ENCODE assay signal across 11 cellular contexts in the genomic region with DNA sequence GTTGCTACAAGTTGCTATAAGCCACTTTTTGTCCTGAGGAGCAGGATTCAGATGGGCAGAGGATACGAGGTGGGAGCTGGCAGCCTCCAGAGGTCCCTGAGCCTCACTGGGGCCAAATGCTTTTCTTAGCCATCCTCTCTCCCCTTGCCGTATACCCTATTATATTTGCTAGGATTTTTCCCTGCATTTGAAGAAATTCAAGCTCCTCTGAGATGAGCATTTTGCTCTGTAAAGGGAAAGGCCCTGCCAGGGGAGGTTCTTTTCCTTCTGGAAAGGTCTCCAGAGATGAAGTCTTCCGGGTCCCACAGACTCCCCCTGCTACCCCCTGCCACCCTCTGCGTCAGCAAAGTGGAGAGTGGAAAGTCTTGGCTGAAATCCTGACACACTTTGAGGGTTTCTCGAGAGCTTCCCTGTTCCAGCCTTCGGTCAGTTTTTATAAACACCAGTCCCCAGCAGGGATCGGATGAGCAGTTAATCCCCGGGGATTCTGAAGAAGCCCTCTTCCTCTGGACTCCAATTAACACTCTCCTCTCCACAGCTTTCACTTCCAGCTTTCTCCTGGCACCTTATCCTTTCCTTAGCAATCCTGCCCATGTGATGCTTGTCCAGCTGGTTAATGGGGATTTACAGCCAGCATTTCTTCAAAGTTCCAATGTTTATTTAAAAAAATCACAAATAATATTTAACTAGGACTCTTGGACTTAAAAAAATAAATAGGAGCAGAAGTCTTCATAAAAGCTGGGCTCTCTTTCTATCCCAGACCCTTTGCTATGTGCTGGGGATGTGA. TPM values are rescaled to one million over a fixed set of nuclear protein-coding genes. Genes with fewer than 3 reads are reported as not detected.
A peak's percentile ranks its signal among the peaks of the same experiment; 100 is the strongest.
DNase-seq lines count a peak whose midpoint lies in the region; FAIRE-seq and TF ChIP-seq lines count a peak whose summit lies in the region.
"Had no signal": no experiment of that assay in that cellular context is flagged by ENCODE, and none has a peak within 500 bp of the region (broad histone marks: within the 10 kb centered on the region; RNA-seq: fewer than 3 reads in every experiment).

No MANE protein-coding gene starts in this region.

- no peaks in the 10 kb centered on the region for H3K36me3 ChIP-seq in skeletal muscle satellite cell (ENCODE audit: insufficient read depth, low read length)

- TF ChIP-seq CTCF in MCF 10A (IDR thresholded peaks at IDR 0.05; ENCODE audit: unreplicated experiment) (no peak), D721Med (IDR thresholded peaks at IDR 0.05; ENCODE audit: insufficient read depth, missing control alignments) (no peak)

- peak overlapping the region; percentile 77 for H3K27ac Mint-ChIP-seq in MCF 10A (ENCODE audit: low read depth, unreplicated experiment)
- no peak overlapping the region for H3K27ac Mint-ChIP-seq in activated naive CD4-positive, alpha-beta T cell treated with anti-CD3 and anti-CD28 coated beads, Interleukin-2, amount 10 ng/mL, durations not matched to agents 7 days and 5 days

- POLR2A ChIA-PET in MCF 10A (lab: Yijun Ruan, JAX): interaction anchor here (0.7 to 2.2 kb wide), 7 partner anchors 9 to 617 kb away, joined by 3 to 14 read pairs (median 4); no protein-coding TSS in a partner anchor

- FAIRE-seq in D721Med (lab: Jason Lieb, UNC): no peak
- no peak for FAIRE-seq in urothelium cell line (lab: Jason Lieb, UNC)

- BruUV-seq in MCF 10A (replicated peaks; lab: Mats Ljungman, UMichigan): no TSS peak

- CTCF ChIA-PET in MCF 10A (lab: Yijun Ruan, JAX): interaction anchor here (0.6 to 5.2 kb wide), 8 partner anchors 10 to 105 kb away, joined by 3 to 30 read pairs (median 5); no protein-coding TSS in a partner anchor
- CTCF ChIA-PET in activated naive CD4-positive, alpha-beta T cell treated with anti-CD3 and anti-CD28 coated beads, Interleukin-2, amount 10 ng/mL, durations not matched to agents 7 days and 5 days (lab: Charles Lee): interaction anchor here (0.7 to 1.4 kb wide), 5 partner anchors 15 to 124 kb away, joined by 3 read pairs; no protein-coding TSS in a partner anchor

- H3K9ac ChIP-seq in skeletal muscle satellite cell (ENCODE audit: low read depth, low read length): peak overlapping the region; percentile 3

- H3K4me1 ChIP-seq in skeletal muscle satellite cell (ENCODE audit: control insufficient read depth, insufficient read depth, low read length): peaks cover 50% of the 10 kb centered on the region

- H3K27me3 ChIP-seq in layer of hippocampus (ENCODE audit: control insufficient read depth, insufficient read depth, low read length) (no peaks in the 10 kb centered on the region), skeletal muscle satellite cell (ENCODE audit: control insufficient read depth, insufficient read depth, low read length) (no peaks in the 10 kb centered on the region)

- no peaks in the 10 kb centered on the region for H3K27me3 Mint-ChIP-seq in MCF 10A (ENCODE audit: insufficient read depth, unreplicated experiment)
- H3K27me3 Mint-ChIP-seq in activated naive CD4-positive, alpha-beta T cell treated with anti-CD3 and anti-CD28 coated beads, Interleukin-2, amount 10 ng/mL, durations not matched to agents 7 days and 5 days: peaks cover 3% of the 10 kb centered on the region

- H3K9me3 Mint-ChIP-seq in MCF 10A (ENCODE audit: unreplicated experiment): no peaks in the 10 kb centered on the region
- no peaks in the 10 kb centered on the region for H3K9me3 Mint-ChIP-seq in activated naive CD4-positive, alpha-beta T cell treated with anti-CD3 and anti-CD28 coated beads, Interleukin-2, amount 10 ng/mL, durations not matched to agents 7 days and 5 days
- H3K9me3 Mint-ChIP-seq: neural crest cell had no signal

- in situ Hi-C loops in Caki2 (cut with HindIII; ENCODE audit: low pct_unique_long_range_greater_than_20kb, low sequenced_read_pairs): no loop called here

- peak overlapping the region; percentile 40 for H3K27ac ChIP-seq in layer of hippocampus (ENCODE audit: low read depth, low read length)

- no peak overlapping the region for H3K4me3 Mint-ChIP-seq in MCF 10A (ENCODE audit: unreplicated experiment)
- H3K4me3 Mint-ChIP-seq in activated naive CD4-positive, alpha-beta T cell treated with anti-CD3 and anti-CD28 coated beads, Interleukin-2, amount 10 ng/mL, durations not matched to agents 7 days and 5 days: no peak overlapping the region
- H3K4me3 Mint-ChIP-seq: neural crest cell had no signal

- H3K9me3 ChIP-seq in skeletal muscle satellite cell (replicated peaks; ENCODE audit: low read length): no peaks in the 10 kb centered on the region

- peak overlapping the region; percentile 24 for H3K4me2 ChIP-seq in skeletal muscle satellite cell (ENCODE audit: low read length)

- peaks cover 31% of the 10 kb centered on the region for H3K4me1 Mint-ChIP-seq in MCF 10A (ENCODE audit: insufficient read depth, unreplicated experiment)
- no peaks in the 10 kb centered on the region for H3K4me1 Mint-ChIP-seq in activated naive CD4-positive, alpha-beta T cell treated with anti-CD3 and anti-CD28 coated beads, Interleukin-2, amount 10 ng/mL, durations not matched to agents 7 days and 5 days

- no peaks in the 10 kb centered on the region for H3K36me3 Mint-ChIP-seq in MCF 10A (ENCODE audit: insufficient read depth, unreplicated experiment)
- H3K36me3 Mint-ChIP-seq in activated naive CD4-positive, alpha-beta T cell treated with anti-CD3 and anti-CD28 coated beads, Interleukin-2, amount 10 ng/mL, durations not matched to agents 7 days and 5 days: no peaks in the 10 kb centered on the region

- H3K4me3 ChIP-seq in skeletal muscle satellite cell (ENCODE audit: low read length): no peak overlapping the region

- DNase-seq in Caki2 (ENCODE audit: low read depth) (peak; percentile 91), MCF 10A (ENCODE audit: unreplicated experiment) (no peak), D721Med (ENCODE audit: insufficient read length, low spot score) (no peak), urothelium cell line (ENCODE audit: low spot score) (no peak)
- DNase-seq in activated T-cell treated with anti-CD3 and anti-CD28 coated beads, Interleukin-2, amount 50 U/mL, for 48 hours: no peak
- no peak for DNase-seq in activated naive CD4-positive, alpha-beta T cell treated with anti-CD3 and anti-CD28 coated beads, Interleukin-2, amount 10 ng/mL, durations not matched to agents 7 days and 5 days
- DNase-seq: HCEC 1CT, NCI-H1694 treated with DMSO at 0.1 percent for 48 hours had no signal

- intact Hi-C loops in MCF 10A (cut with micrococcal nuclease): loop anchor here (5.0 kb wide), 1 partner anchor 1395 kb away; no protein-coding TSS in a partner anchor

RNA-seq across cellular contexts. Expression of gene CYRIA, which starts 13.1 kb away (rescaled TPM):
- total RNA-seq in Caki2 (2014; rRNA removed; shearing (Covaris generic); ENCODE audit: low replicate concordance): 10.7 TPM in 2 replicates
- 0.35 and 1.2 TPM in 2 replicates for total RNA-seq in MCF 10A (2022)
- total RNA-seq in skeletal muscle satellite cell (2012; rRNA removed): 1.3 and 4.6 TPM in 2 replicates
